ENCODE assay signal across 16 cellular contexts in the genomic region with DNA sequence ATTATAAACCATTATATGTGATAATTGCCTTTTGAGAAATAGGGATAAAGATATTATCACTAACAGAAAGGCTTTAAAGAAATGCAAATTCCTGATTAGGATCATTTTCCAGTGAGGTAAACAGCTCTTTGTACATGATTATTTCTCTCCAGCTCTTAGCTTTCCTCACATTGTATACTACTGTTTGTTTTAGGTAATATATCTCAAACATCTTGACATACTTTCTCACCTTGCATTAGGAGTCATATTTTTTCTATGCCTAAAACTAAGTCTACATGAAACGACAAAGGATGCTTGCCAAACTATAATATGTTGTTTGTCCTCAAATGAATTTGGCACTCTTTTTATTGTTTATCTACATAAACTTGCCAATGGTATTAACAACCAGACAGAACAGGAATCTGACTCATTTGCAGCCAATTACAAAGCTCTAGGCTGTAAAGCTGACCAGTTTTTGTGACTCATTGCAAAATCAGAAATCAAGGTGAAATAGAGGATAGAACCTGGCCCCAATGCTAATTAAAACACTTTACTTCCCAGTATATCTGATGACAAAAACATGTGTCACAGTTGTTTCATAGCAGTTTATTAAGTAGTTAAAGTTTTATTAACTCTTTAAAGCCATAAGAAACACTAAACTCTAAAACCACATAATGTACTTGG.
DNase-seq lines count a peak whose midpoint lies in the region; ATAC-seq and TF ChIP-seq lines count a peak whose summit lies in the region.
"Had no signal": no experiment of that assay in that cellular context is flagged by ENCODE, and none has a peak within 500 bp of the region (broad histone marks: within the 10 kb centered on the region; RNA-seq: fewer than 3 reads in every experiment).

No MANE protein-coding gene starts in this region.

- no peak overlapping the region for H3K4me3 ChIP-seq in astrocyte of the spinal cord (ENCODE audit: low read depth, low read length)
- H3K4me3 ChIP-seq: GM12878, psoas muscle, SJSA1 had no signal

- no peaks in the 10 kb centered on the region for H3K27me3 Mint-ChIP-seq in activated T-helper 1 cell treated with anti-CD3 and anti-CD28 coated beads, Interleukin-12 subunit alpha, Interleukin-12 subunit beta, Interleukin-2, Interleukin-4 antibody, amounts not matched to agents 30 ng/mL and 10 ng/mL and 1 ng/mL, durations not matched to agents 14 hours and 24 hours and 36 hours (ENCODE audit: insufficient read depth)
- H3K27me3 Mint-ChIP-seq: activated naive CD4-positive, alpha-beta T cell treated with anti-CD3 and anti-CD28 coated beads, Interleukin-2, amount 50 U/mL, for 24 hours; B cell; type B pancreatic cell had no signal

- in situ Hi-C loops in astrocyte of the spinal cord (cut with HindIII; ENCODE audit: low sequenced_read_pairs): no loop called here

- no peak for TF ChIP-seq CTCF in astrocyte of the spinal cord (IDR thresholded peaks at IDR 0.05; ENCODE audit: low read depth, low read length)

- ATAC-seq in GM18858 (IDR thresholded peaks at IDR 0.05; ENCODE audit: unreplicated experiment): no peak
- ATAC-seq: GM12878, psoas muscle had no signal

- intact Hi-C loops in activated T-helper 1 cell treated with anti-CD3 and anti-CD28 coated beads, Interleukin-12 subunit alpha, Interleukin-12 subunit beta, Interleukin-2, Interleukin-4 antibody, amounts not matched to agents 30 ng/mL and 10 ng/mL and 1 ng/mL, durations not matched to agents 14 hours and 24 hours and 36 hours (cut with micrococcal nuclease): no loop called here

- DNase-seq in AG08396 (ENCODE audit: low spot score) (peak; percentile 11), HPDE6-E6E7 (ENCODE audit: extremely low spot score) (peak; percentile 55), astrocyte of the spinal cord (ENCODE audit: low read depth, low spot score) (peak; percentile 42), iris pigment epithelial cell (ENCODE audit: low read depth) (peak; percentile 53), GOT3 (lab: John Stamatoyannopoulos, UW) (no peak), SIG-M5 treated with dmso at 0.1 percent for 504 hours (lab: John Stamatoyannopoulos, UW; ENCODE audit: unreplicated experiment) (no peak)
- no peak for DNase-seq in activated T-helper 1 cell treated with anti-CD3 and anti-CD28 coated beads, Interleukin-12 subunit alpha, Interleukin-12 subunit beta, Interleukin-2, Interleukin-4 antibody, amounts not matched to agents 30 ng/mL and 10 ng/mL and 1 ng/mL, durations not matched to agents 14 hours and 24 hours and 36 hours (ENCODE audit: low spot score)
- DNase-seq: islet precursor cell, NCI-H82, psoas muscle had no signal

- no peak overlapping the region for H3K27ac Mint-ChIP-seq in activated T-helper 1 cell treated with anti-CD3 and anti-CD28 coated beads, Interleukin-12 subunit alpha, Interleukin-12 subunit beta, Interleukin-2, Interleukin-4 antibody, amounts not matched to agents 30 ng/mL and 10 ng/mL and 1 ng/mL, durations not matched to agents 14 hours and 24 hours and 36 hours
- H3K27ac Mint-ChIP-seq: activated naive CD4-positive, alpha-beta T cell treated with anti-CD3 and anti-CD28 coated beads, Interleukin-2, amount 50 U/mL, for 24 hours; B cell; type B pancreatic cell had no signal

- no peaks in the 10 kb centered on the region for H3K9me3 Mint-ChIP-seq in activated T-helper 1 cell treated with anti-CD3 and anti-CD28 coated beads, Interleukin-12 subunit alpha, Interleukin-12 subunit beta, Interleukin-2, Interleukin-4 antibody, amounts not matched to agents 30 ng/mL and 10 ng/mL and 1 ng/mL, durations not matched to agents 14 hours and 24 hours and 36 hours
- H3K9me3 Mint-ChIP-seq: activated naive CD4-positive, alpha-beta T cell treated with anti-CD3 and anti-CD28 coated beads, Interleukin-2, amount 50 U/mL, for 24 hours; type B pancreatic cell had no signal

- no peaks in the 10 kb centered on the region for H3K4me1 Mint-ChIP-seq in activated T-helper 1 cell treated with anti-CD3 and anti-CD28 coated beads, Interleukin-12 subunit alpha, Interleukin-12 subunit beta, Interleukin-2, Interleukin-4 antibody, amounts not matched to agents 30 ng/mL and 10 ng/mL and 1 ng/mL, durations not matched to agents 14 hours and 24 hours and 36 hours (ENCODE audit: low read depth)
- H3K4me1 Mint-ChIP-seq: activated naive CD4-positive, alpha-beta T cell treated with anti-CD3 and anti-CD28 coated beads, Interleukin-2, amount 50 U/mL, for 24 hours; B cell had no signal

- H3K36me3 Mint-ChIP-seq in activated T-helper 1 cell treated with anti-CD3 and anti-CD28 coated beads, Interleukin-12 subunit alpha, Interleukin-12 subunit beta, Interleukin-2, Interleukin-4 antibody, amounts not matched to agents 30 ng/mL and 10 ng/mL and 1 ng/mL, durations not matched to agents 14 hours and 24 hours and 36 hours (ENCODE audit: low read depth): no peaks in the 10 kb centered on the region
- H3K36me3 Mint-ChIP-seq: activated naive CD4-positive, alpha-beta T cell treated with anti-CD3 and anti-CD28 coated beads, Interleukin-2, amount 50 U/mL, for 24 hours; type B pancreatic cell had no signal

- H3K4me3 Mint-ChIP-seq in activated T-helper 1 cell treated with anti-CD3 and anti-CD28 coated beads, Interleukin-12 subunit alpha, Interleukin-12 subunit beta, Interleukin-2, Interleukin-4 antibody, amounts not matched to agents 30 ng/mL and 10 ng/mL and 1 ng/mL, durations not matched to agents 14 hours and 24 hours and 36 hours: no peak overlapping the region
- H3K4me3 Mint-ChIP-seq: activated naive CD4-positive, alpha-beta T cell treated with anti-CD3 and anti-CD28 coated beads, Interleukin-2, amount 50 U/mL, for 24 hours; B cell; type B pancreatic cell had no signal

Comparison
In these comparisons a context has a peak if more than half of its experiments do, and no peak if none do; other contexts are left out.
1. DNase-seq: peak in AG08396 (single experiment), HPDE6-E6E7 (single experiment), astrocyte of the spinal cord (single experiment) and iris pigment epithelial cell (single experiment); none in GOT3 (single experiment), SIG-M5 treated with dmso at 0.1 percent for 504 hours (single experiment) and activated T-helper 1 cell treated with anti-CD3 and anti-CD28 coated beads, Interleukin-12 subunit alpha, Interleukin-12 subunit beta, Interleukin-2, Interleukin-4 antibody, amounts not matched to agents 30 ng/mL and 10 ng/mL and 1 ng/mL, durations not matched to agents 14 hours and 24 hours and 36 hours (single experiment).